In the genomic region with DNA sequence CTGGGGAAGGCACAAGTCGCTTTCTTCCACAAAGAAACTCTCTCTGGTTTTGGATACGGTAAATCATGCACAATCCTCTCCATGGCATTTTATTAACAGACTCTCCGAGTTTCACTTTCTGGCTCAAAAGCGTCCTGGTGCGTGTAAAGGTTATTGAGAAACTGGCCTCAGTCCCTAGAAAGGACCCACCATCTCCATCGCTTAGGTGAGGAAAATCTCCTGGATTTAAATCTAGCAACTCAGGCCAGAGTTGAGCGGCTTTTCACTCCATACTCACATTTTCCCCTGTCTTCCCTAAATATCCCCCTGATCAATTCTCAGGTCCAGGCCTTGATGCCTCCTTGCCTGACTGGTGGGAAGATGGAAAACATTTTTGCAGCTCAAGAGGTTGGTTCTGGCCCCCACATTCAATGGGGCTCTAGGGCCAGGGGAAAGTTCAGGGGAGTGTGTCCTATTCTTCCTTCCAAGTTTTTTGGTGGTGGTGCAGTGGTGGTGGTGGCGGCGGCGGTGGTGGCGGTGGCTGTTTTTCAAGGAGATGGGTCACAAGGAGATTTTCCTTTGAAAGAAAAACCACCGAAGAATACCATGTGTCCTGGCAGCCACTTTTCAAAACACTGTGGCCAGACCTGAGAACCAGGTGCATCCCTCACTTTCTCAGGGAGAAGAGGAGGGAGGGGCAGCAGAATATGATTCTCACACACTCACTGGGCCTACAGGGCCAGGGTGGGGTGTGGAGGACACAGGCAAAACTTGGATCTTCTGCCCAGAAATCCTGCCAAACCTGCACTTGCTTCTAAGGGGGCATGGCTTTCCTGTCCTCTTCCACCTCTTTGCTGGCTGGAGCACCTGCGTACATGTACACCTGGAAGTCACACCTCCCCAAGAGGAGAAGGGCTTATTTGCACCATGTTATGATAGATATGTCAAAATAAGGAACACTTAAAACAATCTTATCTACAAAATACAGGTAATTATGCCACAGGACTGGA, we compare ENCODE assay signal across 1 cellular context.
TF ChIP-seq lines count a peak whose summit lies in the region.

No MANE protein-coding gene starts in this region.

TF ChIP-seq in HEK293, 187 proteins besides CTCF, POLR2A, EP300 and RAD21 (continued from another document):
- TF ChIP-seq, protein P1, sequence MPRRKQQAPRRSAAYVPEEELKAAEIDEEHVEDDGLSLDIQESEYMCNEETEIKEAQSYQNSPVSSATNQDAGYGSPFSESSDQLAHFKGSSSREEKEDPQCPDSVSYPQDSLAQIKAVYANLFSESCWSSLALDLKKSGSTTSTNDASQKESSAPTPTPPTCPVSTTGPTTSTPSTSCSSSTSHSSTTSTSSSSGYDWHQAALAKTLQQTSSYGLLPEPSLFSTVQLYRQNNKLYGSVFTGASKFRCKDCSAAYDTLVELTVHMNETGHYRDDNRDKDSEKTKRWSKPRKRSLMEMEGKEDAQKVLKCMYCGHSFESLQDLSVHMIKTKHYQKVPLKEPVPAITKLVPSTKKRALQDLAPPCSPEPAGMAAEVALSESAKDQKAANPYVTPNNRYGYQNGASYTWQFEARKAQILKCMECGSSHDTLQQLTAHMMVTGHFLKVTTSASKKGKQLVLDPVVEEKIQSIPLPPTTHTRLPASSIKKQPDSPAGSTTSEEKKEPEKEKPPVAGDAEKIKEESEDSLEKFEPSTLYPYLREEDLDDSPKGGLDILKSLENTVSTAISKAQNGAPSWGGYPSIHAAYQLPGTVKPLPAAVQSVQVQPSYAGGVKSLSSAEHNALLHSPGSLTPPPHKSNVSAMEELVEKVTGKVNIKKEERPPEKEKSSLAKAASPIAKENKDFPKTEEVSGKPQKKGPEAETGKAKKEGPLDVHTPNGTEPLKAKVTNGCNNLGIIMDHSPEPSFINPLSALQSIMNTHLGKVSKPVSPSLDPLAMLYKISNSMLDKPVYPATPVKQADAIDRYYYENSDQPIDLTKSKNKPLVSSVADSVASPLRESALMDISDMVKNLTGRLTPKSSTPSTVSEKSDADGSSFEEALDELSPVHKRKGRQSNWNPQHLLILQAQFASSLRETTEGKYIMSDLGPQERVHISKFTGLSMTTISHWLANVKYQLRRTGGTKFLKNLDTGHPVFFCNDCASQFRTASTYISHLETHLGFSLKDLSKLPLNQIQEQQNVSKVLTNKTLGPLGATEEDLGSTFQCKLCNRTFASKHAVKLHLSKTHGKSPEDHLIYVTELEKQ (tag by site-specific recombination; IDR thresholded peaks at IDR 0.05; ENCODE audit: borderline replicate concordance) = no peak
- TF ChIP-seq WT1 (tag by site-specific recombination; IDR thresholded peaks at IDR 0.05) (no peak), RBAK (tag by site-specific recombination; IDR thresholded peaks at IDR 0.05) (no peak)
